16 cellular contexts compared by ENCODE assay signal in the genomic region with DNA sequence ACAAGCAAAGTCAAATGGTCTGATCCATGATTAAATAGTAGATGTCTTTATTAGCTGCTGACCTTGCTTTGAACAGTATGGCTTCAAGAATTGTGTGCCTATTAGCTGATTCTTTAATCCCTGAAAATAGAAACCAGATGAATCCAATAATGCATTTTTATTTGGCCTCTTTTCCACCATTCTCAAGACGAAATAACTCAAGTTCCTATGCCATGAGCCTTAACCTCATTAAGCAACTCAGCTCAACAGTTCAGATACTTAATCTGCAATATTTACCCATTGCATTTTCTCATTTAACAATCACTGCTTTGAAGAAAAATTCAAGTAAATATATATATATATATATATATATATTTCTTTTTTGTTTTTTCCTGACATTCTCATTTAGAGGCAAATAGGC.
A peak's percentile ranks its signal among the peaks of the same experiment; 100 is the strongest.
DNase-seq lines count a peak whose midpoint lies in the region; ATAC-seq and TF ChIP-seq lines count a peak whose summit lies in the region.
"Had no signal": no experiment of that assay in that cellular context is flagged by ENCODE, and none has a peak within 500 bp of the region (broad histone marks: within the 10 kb centered on the region; RNA-seq: fewer than 3 reads in every experiment).

No MANE protein-coding gene starts in this region.

- no peak overlapping the region for H3K4me3 Mint-ChIP-seq in CD8-positive, alpha-beta T cell

- no peaks in the 10 kb centered on the region for H3K36me3 Mint-ChIP-seq in CD8-positive, alpha-beta T cell

- in situ Hi-C loops in gastrocnemius medialis (cut with MboI; ENCODE audit: low sequenced_read_pairs in 4 of 4) (no loop called here), GM13976 (cut with MboI; ENCODE audit: low sequenced_read_pairs, unreplicated experiment) (no loop called here)

- no peaks in the 10 kb centered on the region for H3K9me3 ChIP-seq in fibroblast of lung (ENCODE audit: control insufficient read depth, insufficient read depth, low read depth, low read length)
- H3K9me3 ChIP-seq in gastrocnemius medialis: no peaks in the 10 kb centered on the region
- no peaks in the 10 kb centered on the region for H3K9me3 ChIP-seq in CD8-positive, alpha-beta T cell (ENCODE audit: low read length)
- H3K9me3 ChIP-seq: A549, BLaER1 had no signal

- H4K20me1 ChIP-seq in fibroblast of lung (ENCODE audit: control insufficient read depth, extremely low read depth, insufficient read depth, low read length): no peaks in the 10 kb centered on the region
- H4K20me1 ChIP-seq: BLaER1 had no signal

- no peaks in the 10 kb centered on the region for H3K27me3 Mint-ChIP-seq in CD8-positive, alpha-beta T cell (ENCODE audit: low read depth)

- no peak overlapping the region for H3K27ac Mint-ChIP-seq in CD8-positive, alpha-beta T cell

- H3K79me2 ChIP-seq in fibroblast of lung (ENCODE audit: control insufficient read depth, insufficient read depth, low read length): no peaks in the 10 kb centered on the region

- H3K27ac ChIP-seq in fibroblast of lung (ENCODE audit: insufficient read depth, low read length) (no peak overlapping the region), gastrocnemius medialis (peak overlapping the region in 3 of 4 donors; percentile 35 to 78 (median 42))
- no peak overlapping the region for H3K27ac ChIP-seq in CD8-positive, alpha-beta T cell (ENCODE audit: low read depth, low read length)
- H3K27ac ChIP-seq: A549, BLaER1 had no signal

- H2AFZ ChIP-seq in fibroblast of lung (ENCODE audit: low read length): no peak overlapping the region

- H3K9me3 Mint-ChIP-seq in CD8-positive, alpha-beta T cell: no peaks in the 10 kb centered on the region

- H3K4me2 ChIP-seq in fibroblast of lung (ENCODE audit: extremely low read depth, insufficient read depth, low read length): no peak overlapping the region
- H3K4me2 ChIP-seq: A549, BLaER1 had no signal

- no peak for TF ChIP-seq CTCF in AG09319 (IDR thresholded peaks at IDR 0.05; ENCODE audit: low read depth, low read length)
- TF ChIP-seq CTCF in HFF-Myc (IDR thresholded peaks at IDR 0.05; ENCODE audit: low read depth, low read length, missing control alignments): no peak
- no peak for TF ChIP-seq CTCF in fibroblast of lung (conservative IDR thresholded peaks at IDR 0.05 in 1 of 2, IDR thresholded peaks at IDR 0.05 in 1 of 2; ENCODE audit: low read depth in 1 of 2, low read length in 2 of 2)
- no peak for TF ChIP-seq CTCF in gastrocnemius medialis (IDR thresholded peaks at IDR 0.05 in 4 of 5, conservative IDR thresholded peaks at IDR 0.05 in 1 of 5)
- no peak for TF ChIP-seq CTCF in GM13976 (IDR thresholded peaks at IDR 0.05; ENCODE audit: borderline replicate concordance, control extremely low read depth, extremely low read depth, insufficient read depth, missing control alignments)
- no peak for TF ChIP-seq CTCF in CD8-positive, alpha-beta T cell (IDR thresholded peaks at IDR 0.05)

- ATAC-seq in gastrocnemius medialis: no peak
- ATAC-seq in left ventricle myocardium superior: no peak
- no peak for ATAC-seq in CD8-positive, alpha-beta T cell
- ATAC-seq: A549 had no signal

- no peaks in the 10 kb centered on the region for H3K36me3 ChIP-seq in fibroblast of lung (ENCODE audit: control insufficient read depth, insufficient read depth, low read length)
- H3K36me3 ChIP-seq in gastrocnemius medialis: no peaks in the 10 kb centered on the region
- H3K36me3 ChIP-seq in CD8-positive, alpha-beta T cell (ENCODE audit: insufficient read depth, low read length): no peaks in the 10 kb centered on the region
- H3K36me3 ChIP-seq: BLaER1 had no signal

- H3K4me3 ChIP-seq in HFF-Myc (replicated peaks; ENCODE audit: low read depth, low read length): no peak overlapping the region
- H3K4me3 ChIP-seq in fibroblast of lung (replicated peaks in 1 of 4; ENCODE audit: control extremely low read depth in 1 of 4, insufficient read depth in 1 of 4, low read depth in 3 of 4, low read length in 4 of 4): no peak overlapping the region
- H3K4me3 ChIP-seq in gastrocnemius medialis: no peak overlapping the region
- H3K4me3 ChIP-seq in CD8-positive, alpha-beta T cell (ENCODE audit: low read depth, low read length): no peak overlapping the region
- H3K4me3 ChIP-seq: A549, BLaER1 had no signal

- intact Hi-C loops in gastrocnemius medialis (cut with DNase I; ENCODE audit: low total_unique reads): no loop called here
- intact Hi-C loops in left ventricle myocardium superior (cut with micrococcal nuclease): no loop called here
- intact Hi-C loops in CD8-positive, alpha-beta T cell (cut with DNase I, micrococcal nuclease): no loop called here

- TF ChIP-seq POLR2A in gastrocnemius medialis (IDR thresholded peaks at IDR 0.05): no peak

- POLR2A ChIA-PET in CD8-positive, alpha-beta T cell (lab: Charles Lee): no interaction called here

- no peaks in the 10 kb centered on the region for H3K27me3 ChIP-seq in fibroblast of lung (ENCODE audit: control insufficient read depth, insufficient read depth, low read length)
- H3K27me3 ChIP-seq in gastrocnemius medialis: no peaks in the 10 kb centered on the region
- no peaks in the 10 kb centered on the region for H3K27me3 ChIP-seq in CD8-positive, alpha-beta T cell (ENCODE audit: insufficient read depth, low read length)
- H3K27me3 ChIP-seq: BLaER1 had no signal

- no peaks in the 10 kb centered on the region for H3K4me1 ChIP-seq in fibroblast of lung (ENCODE audit: control insufficient read depth, extremely low read depth, insufficient read depth, low read length)
- peaks cover 7 to 13% of the 10 kb centered on the region in 2 donors for H3K4me1 ChIP-seq in gastrocnemius medialis
- H3K4me1 ChIP-seq in CD8-positive, alpha-beta T cell (ENCODE audit: insufficient read depth, low read length): no peaks in the 10 kb centered on the region
- H3K4me1 ChIP-seq: A549, BLaER1 had no signal

- no peak overlapping the region for H3K9ac ChIP-seq in fibroblast of lung (ENCODE audit: insufficient read depth, low read length)
- H3K9ac ChIP-seq: BLaER1 had no signal

- CTCF ChIA-PET in CD8-positive, alpha-beta T cell (lab: Charles Lee): no interaction called here

- DNase-seq in AG09319 (ENCODE audit: extremely low read depth, low read depth) (peak; percentile 29), HFF-Myc (ENCODE audit: extremely low read depth, low read depth) (peak; percentile 2), fibroblast of lung (ENCODE audit: low read depth in 2 of 2) (peak; percentile 18 to 37), gastrocnemius medialis (no peak), GM13976 (ENCODE audit: low spot score) (no peak), left ventricle myocardium superior (no peak)
- DNase-seq in CD8-positive, alpha-beta T cell: no peak
- DNase-seq: H7, Karpas-422, MM.1S, NCI-H1105 treated with DMSO at 0.1 percent for 48 hours, NCI-H187, NCI-H774, SHP77 had no signal

- H3K4me1 Mint-ChIP-seq in CD8-positive, alpha-beta T cell (ENCODE audit: low read depth): no peaks in the 10 kb centered on the region

Comparison
In these comparisons a context has a peak if more than half of its experiments do, and no peak if none do; other contexts are left out.
1. DNase-seq: peak in AG09319 (single experiment), HFF-Myc (single experiment) and fibroblast of lung (2 of 2); none in gastrocnemius medialis (0 of 2), GM13976 (single experiment), left ventricle myocardium superior (single experiment) and CD8-positive, alpha-beta T cell (0 of 7).
2. H3K27ac ChIP-seq: peak in gastrocnemius medialis (3 of 4); none in fibroblast of lung (single experiment) and CD8-positive, alpha-beta T cell (single experiment).